In the genomic region with DNA sequence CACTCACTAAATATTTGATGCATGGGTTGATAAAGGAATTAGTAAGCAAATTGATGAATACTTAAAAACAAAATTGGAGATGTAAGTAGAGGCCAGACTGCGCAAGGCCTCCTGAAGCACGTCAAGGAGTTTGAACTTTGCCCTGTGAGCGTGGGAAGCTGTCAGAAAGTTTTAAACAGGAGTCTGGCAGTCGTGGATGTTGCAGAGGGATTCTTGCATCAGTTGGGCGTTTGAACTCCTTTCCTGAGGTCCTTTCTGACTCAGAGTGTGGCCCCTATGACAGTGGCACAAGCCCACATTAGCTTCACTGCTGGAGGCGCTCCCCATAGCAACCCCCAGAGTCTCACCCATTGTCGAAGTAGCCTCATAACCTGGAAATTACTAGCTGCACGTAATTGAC, we compare ENCODE assay signal across 1 cellular context.
TF ChIP-seq lines count a peak whose summit lies in the region.

No MANE protein-coding gene starts in this region.

TF ChIP-seq in K562, 482 proteins besides CTCF, POLR2A, EP300 and RAD21:
- TF ChIP-seq ZNF76 (CRISPR knock-in tag; IDR thresholded peaks at IDR 0.05; ENCODE audit: borderline replicate concordance) (no peak), TBL1XR1 (IDR thresholded peaks at IDR 0.05; ENCODE audit: low read length in 2 of 2) (no peak), NR2C1 (IDR thresholded peaks at IDR 0.05) (no peak), NR2C1 (tag; IDR thresholded peaks at IDR 0.05) (peak; percentile 49; the same call in 1 of the 2 replicates), SNRNP70 (optimal IDR thresholded peaks at IDR 0.05; ENCODE audit: low read depth, low read length) (no peak), PML (IDR thresholded peaks at IDR 0.05; ENCODE audit: low read length) (no peak), ZBED1 (IDR thresholded peaks at IDR 0.05) (no peak)
- TF ChIP-seq, protein P1, sequence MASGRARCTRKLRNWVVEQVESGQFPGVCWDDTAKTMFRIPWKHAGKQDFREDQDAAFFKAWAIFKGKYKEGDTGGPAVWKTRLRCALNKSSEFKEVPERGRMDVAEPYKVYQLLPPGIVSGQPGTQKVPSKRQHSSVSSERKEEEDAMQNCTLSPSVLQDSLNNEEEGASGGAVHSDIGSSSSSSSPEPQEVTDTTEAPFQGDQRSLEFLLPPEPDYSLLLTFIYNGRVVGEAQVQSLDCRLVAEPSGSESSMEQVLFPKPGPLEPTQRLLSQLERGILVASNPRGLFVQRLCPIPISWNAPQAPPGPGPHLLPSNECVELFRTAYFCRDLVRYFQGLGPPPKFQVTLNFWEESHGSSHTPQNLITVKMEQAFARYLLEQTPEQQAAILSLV (tag; IDR thresholded peaks at IDR 0.05): no peak
TF ChIP-seq in K562: peak in this region for 1.
